Comparison of ENCODE assay signal across 1 cellular context in the genomic region with DNA sequence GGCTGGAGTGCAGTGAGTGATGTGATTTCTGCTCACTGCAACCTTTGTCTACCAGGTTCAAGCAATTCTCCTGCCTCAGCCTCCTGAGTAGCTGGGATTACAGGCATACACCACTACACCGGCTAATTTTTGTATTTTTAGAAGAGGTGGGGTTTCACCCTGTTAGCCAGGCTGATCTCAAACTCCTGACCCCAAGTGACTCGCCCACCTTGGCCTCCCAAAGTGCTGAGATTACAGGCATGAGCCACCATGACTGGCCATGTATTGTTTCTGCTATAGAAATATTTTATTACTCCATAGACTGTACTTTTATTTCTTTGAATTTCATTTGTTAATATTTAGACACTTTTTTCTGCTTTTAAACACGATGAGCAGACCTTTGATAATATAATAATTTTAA.
TF ChIP-seq lines count a peak whose summit lies in the region.

No MANE protein-coding gene starts in this region.

TF ChIP-seq in GM23338, 12 proteins besides CTCF, POLR2A, EP300 and RAD21 (continued from another document):
- TF ChIP-seq, protein P1, sequence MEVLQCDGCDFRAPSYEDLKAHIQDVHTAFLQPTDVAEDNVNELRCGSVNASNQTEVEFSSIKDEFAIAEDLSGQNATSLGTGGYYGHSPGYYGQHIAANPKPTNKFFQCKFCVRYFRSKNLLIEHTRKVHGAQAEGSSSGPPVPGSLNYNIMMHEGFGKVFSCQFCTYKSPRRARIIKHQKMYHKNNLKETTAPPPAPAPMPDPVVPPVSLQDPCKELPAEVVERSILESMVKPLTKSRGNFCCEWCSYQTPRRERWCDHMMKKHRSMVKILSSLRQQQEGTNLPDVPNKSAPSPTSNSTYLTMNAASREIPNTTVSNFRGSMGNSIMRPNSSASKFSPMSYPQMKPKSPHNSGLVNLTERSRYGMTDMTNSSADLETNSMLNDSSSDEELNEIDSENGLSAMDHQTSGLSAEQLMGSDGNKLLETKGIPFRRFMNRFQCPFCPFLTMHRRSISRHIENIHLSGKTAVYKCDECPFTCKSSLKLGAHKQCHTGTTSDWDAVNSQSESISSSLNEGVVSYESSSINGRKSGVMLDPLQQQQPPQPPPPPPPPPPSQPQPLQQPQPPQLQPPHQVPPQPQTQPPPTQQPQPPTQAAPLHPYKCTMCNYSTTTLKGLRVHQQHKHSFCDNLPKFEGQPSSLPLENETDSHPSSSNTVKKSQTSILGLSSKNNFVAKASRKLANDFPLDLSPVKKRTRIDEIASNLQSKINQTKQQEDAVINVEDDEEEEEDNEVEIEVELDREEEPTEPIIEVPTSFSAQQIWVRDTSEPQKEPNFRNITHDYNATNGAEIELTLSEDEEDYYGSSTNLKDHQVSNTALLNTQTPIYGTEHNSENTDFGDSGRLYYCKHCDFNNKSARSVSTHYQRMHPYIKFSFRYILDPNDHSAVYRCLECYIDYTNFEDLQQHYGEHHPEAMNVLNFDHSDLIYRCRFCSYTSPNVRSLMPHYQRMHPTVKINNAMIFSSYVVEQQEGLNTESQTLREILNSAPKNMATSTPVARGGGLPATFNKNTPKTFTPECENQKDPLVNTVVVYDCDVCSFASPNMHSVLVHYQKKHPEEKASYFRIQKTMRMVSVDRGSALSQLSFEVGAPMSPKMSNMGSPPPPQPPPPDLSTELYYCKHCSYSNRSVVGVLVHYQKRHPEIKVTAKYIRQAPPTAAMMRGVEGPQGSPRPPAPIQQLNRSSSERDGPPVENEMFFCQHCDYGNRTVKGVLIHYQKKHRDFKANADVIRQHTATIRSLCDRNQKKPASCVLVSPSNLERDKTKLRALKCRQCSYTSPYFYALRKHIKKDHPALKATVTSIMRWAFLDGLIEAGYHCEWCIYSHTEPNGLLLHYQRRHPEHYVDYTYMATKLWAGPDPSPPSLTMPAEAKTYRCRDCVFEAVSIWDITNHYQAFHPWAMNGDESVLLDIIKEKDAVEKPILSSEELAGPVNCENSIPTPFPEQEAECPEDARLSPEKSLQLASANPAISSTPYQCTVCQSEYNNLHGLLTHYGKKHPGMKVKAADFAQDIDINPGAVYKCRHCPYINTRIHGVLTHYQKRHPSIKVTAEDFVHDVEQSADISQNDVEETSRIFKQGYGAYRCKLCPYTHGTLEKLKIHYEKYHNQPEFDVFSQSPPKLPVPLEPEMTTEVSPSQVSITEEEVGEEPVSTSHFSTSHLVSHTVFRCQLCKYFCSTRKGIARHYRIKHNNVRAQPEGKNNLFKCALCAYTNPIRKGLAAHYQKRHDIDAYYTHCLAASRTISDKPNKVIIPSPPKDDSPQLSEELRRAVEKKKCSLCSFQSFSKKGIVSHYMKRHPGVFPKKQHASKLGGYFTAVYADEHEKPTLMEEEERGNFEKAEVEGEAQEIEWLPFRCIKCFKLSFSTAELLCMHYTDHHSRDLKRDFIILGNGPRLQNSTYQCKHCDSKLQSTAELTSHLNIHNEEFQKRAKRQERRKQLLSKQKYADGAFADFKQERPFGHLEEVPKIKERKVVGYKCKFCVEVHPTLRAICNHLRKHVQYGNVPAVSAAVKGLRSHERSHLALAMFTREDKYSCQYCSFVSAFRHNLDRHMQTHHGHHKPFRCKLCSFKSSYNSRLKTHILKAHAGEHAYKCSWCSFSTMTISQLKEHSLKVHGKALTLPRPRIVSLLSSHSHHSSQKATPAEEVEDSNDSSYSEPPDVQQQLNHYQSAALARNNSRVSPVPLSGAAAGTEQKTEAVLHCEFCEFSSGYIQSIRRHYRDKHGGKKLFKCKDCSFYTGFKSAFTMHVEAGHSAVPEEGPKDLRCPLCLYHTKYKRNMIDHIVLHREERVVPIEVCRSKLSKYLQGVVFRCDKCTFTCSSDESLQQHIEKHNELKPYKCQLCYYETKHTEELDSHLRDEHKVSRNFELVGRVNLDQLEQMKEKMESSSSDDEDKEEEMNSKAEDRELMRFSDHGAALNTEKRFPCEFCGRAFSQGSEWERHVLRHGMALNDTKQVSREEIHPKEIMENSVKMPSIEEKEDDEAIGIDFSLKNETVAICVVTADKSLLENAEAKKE (CRISPR knock-in tag; IDR thresholded peaks at IDR 0.05): no peak
